Comparison of ENCODE assay signal across 14 cellular contexts in genomic region chr1:44242761-44243160, GRCh38.
"Had no signal": no experiment of that assay in that cellular context is flagged by ENCODE, and none has a peak within 500 bp of the region (broad histone marks: within the 10 kb centered on the region; RNA-seq: fewer than 3 reads in every experiment).

No MANE protein-coding gene starts in this region.

- H3K4me3 ChIP-seq: heart left ventricle, pancreas, prostate gland, right lobe of liver, thoracic aorta had no signal

- H3K9me3 ChIP-seq: heart left ventricle, pancreas, prostate gland, right lobe of liver, thoracic aorta had no signal

- H3K27me3 ChIP-seq: heart left ventricle, pancreas, right lobe of liver had no signal

- H3K27ac ChIP-seq: pancreas, prostate gland, right lobe of liver had no signal

- H3K4me1 ChIP-seq: pancreas, right lobe of liver had no signal

- DNase-seq: cerebellar nuclear complex; foreskin melanocyte; heart left ventricle; mammary epithelial cell; natural killer cell; occipital lobe; right lobe of liver; stimulated activated CD4-positive, alpha-beta T cell treated with anti-CD3 and anti-CD28 coated beads, Interleukin-4, amount 100 ng/mL, for 1 hour; stimulated activated CD8-positive, alpha-beta memory T cell treated with anti-CD3 and anti-CD28 coated beads, Interleukin-4, amount 100 ng/mL, for 48 hours had no signal

- ATAC-seq: heart left ventricle; left lobe of liver; natural killer cell; pancreas; right lobe of liver; stimulated activated effector memory CD8-positive, alpha-beta T cell treated with anti-CD3 and anti-CD28 coated beads, Interleukin-12 subunit alpha, Interleukin-12 subunit beta, amount 100 ng/mL, for 72 hours had no signal

- H3K36me3 ChIP-seq: pancreas, prostate gland, right lobe of liver, thoracic aorta had no signal
